ENCODE assay signal across 1 cellular context in the genomic region with DNA sequence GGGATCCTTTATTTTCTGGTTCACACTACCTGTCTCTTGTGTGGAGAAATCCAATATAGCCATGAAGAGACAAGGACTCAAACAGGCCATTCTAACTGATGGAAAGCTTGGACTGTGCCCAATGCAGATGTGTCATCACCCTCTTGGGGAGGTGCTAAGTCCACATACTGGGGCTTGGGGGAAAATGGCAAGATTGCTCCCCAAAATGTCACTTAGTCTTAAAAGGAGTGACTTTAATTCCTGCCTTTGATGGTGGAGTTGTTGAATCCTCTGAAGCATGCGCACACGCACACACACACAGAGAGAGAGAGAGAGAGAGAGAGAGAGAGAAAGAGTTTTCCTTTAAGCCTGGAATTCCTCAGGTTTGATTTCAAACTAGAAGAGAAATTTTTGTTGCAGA.
A peak's percentile ranks its signal among the peaks of the same experiment; 100 is the strongest.
TF ChIP-seq lines count a peak whose summit lies in the region.

No MANE protein-coding gene starts in this region.

TF ChIP-seq in SK-N-SH, 30 proteins besides CTCF, POLR2A, EP300 and RAD21 (continued from another document):
- TF ChIP-seq, protein P1, sequence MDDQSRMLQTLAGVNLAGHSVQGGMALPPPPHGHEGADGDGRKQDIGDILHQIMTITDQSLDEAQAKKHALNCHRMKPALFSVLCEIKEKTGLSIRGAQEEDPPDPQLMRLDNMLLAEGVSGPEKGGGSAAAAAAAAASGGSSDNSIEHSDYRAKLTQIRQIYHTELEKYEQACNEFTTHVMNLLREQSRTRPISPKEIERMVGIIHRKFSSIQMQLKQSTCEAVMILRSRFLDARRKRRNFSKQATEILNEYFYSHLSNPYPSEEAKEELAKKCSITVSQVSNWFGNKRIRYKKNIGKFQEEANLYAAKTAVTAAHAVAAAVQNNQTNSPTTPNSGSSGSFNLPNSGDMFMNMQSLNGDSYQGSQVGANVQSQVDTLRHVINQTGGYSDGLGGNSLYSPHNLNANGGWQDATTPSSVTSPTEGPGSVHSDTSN (IDR thresholded peaks at IDR 0.05): 0 out of 2 replicates have a peak, but pooled peaks have one; percentile 26
- TF ChIP-seq, protein P2, sequence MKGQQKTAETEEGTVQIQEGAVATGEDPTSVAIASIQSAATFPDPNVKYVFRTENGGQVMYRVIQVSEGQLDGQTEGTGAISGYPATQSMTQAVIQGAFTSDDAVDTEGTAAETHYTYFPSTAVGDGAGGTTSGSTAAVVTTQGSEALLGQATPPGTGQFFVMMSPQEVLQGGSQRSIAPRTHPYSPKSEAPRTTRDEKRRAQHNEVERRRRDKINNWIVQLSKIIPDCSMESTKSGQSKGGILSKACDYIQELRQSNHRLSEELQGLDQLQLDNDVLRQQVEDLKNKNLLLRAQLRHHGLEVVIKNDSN (IDR thresholded peaks at IDR 0.05; ENCODE audit: borderline replicate concordance, low read depth): no peak
- TF ChIP-seq FOXM1 (IDR thresholded peaks at IDR 0.05; ENCODE audit: low read depth): no peak
- TF ChIP-seq GABPA (IDR thresholded peaks at IDR 0.05; ENCODE audit: low read depth): no peak
- TF ChIP-seq, protein P3, sequence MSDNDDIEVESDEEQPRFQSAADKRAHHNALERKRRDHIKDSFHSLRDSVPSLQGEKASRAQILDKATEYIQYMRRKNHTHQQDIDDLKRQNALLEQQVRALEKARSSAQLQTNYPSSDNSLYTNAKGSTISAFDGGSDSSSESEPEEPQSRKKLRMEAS (IDR thresholded peaks at IDR 0.05; ENCODE audit: low read depth): no peak
- no peak for TF ChIP-seq TEAD4 (IDR thresholded peaks at IDR 0.05; ENCODE audit: borderline replicate concordance, insufficient read depth)
- no peak for TF ChIP-seq NFIC (IDR thresholded peaks at IDR 0.05; ENCODE audit: borderline replicate concordance)
- peak; percentile 8; the same call in 1 of the 2 replicates for TF ChIP-seq JUND (IDR thresholded peaks at IDR 0.05)
- no peak for TF ChIP-seq EZH2phosphoT487 (IDR thresholded peaks at IDR 0.05; ENCODE audit: borderline replicate concordance, low read depth)
- 0 out of 2 replicates have a peak, but pooled peaks have one; percentile 10 for TF ChIP-seq TCF12 (IDR thresholded peaks at IDR 0.05)
- no peak for TF ChIP-seq RCOR1 (IDR thresholded peaks at IDR 0.05; ENCODE audit: low read length)
- no peak for TF ChIP-seq MXI1 (IDR thresholded peaks at IDR 0.05; ENCODE audit: low read depth, low read length)
TF ChIP-seq in SK-N-SH: peak in this region for 3.
